In the genomic region with DNA sequence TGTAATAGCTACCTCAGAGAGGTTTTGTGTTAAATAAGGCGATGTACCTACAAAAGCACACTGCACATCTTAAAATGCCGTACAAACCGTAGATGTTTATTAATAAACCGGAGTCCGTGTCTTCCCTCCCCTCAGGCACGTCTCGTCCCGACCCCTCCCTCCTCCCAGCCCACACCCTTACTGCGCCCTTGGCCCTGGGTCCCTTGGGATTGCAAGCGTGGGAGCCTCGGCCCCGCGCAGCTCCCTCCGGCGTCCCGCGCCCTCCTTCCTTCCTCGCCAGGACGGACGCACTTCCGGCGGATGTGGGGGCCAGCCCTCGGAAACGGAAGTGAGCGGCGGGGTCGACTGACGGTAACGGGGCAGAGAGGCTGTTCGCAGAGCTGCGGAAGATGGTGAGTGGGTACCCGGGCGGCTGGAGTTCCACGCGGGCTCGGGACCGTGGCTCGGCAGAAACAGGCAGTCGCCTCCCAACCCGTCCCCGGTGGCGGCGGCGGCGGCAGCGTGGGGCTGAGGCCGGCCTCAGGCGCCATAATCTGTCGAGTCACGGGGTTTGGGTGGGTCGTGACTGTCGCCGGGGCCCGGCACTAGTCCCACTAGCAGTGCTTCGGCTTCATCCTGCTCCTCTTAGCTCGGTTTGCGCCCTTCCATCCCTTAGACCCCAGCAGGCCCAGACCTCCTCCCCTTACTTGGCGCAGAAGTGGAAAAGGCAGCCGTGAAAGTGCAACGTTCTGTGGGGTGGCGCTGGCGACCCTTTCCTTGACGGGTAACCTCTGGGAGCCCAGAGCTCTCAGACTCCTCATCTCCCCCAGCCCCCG, we compare ENCODE assay signal across 8 cellular contexts. TPM values are rescaled to one million over a fixed set of nuclear protein-coding genes. Genes with fewer than 3 reads are reported as not detected.
DNase-seq lines count a peak whose midpoint lies in the region; ATAC-seq and TF ChIP-seq lines count a peak whose summit lies in the region.

TSS of gene POMP (plus strand) at position 335 of the 815 bp plus-strand sequence. CDS start at position 390, 55 bp downstream.

- H2AK5ac ChIP-seq in mesendoderm (ENCODE audit: low read length): no peak within 1 kb of the TSS

- peak within 1 kb of the TSS; percentile 10 for H2BK5ac ChIP-seq in mesendoderm (ENCODE audit: low read length)

- H3K36me3 Mint-ChIP-seq in endodermal cell (ENCODE audit: low read depth): peaks cover 20% of the 10 kb centered on the region

- peaks cover 42% of the 10 kb centered on the region for H3K79me2 ChIP-seq in mesendoderm (ENCODE audit: control insufficient read depth, insufficient read depth, low read length)

- ATAC-seq in GM19463 (IDR thresholded peaks at IDR 0.05; ENCODE audit: unreplicated experiment): peak; percentile 89

- WGBS in endodermal cell (ENCODE audit: insufficient coverage in 1 of 2, insufficient read length in 1 of 2), 2 experiments: 0% methylated on average over 15 to 64 of the region's 64 CpGs
- no CpG with 5 or more reads among the region's 64 CpGs for WGBS in mesendoderm (ENCODE audit: extremely low coverage, insufficient coverage, low lambda C conversion rate)

- H3K4me2 ChIP-seq in mesendoderm (ENCODE audit: low read length): peak within 1 kb of the TSS; percentile 65

- H3K56ac ChIP-seq in mesendoderm (ENCODE audit: low read length): peak within 1 kb of the TSS; percentile 87

- peak; percentile 93 for DNase-seq in COLO829 (ENCODE audit: low spot score)
- peak; percentile 40 for DNase-seq in HPDE6-E6E7 (ENCODE audit: extremely low spot score)
- peak; percentile 51 for DNase-seq in NT2/D1 (ENCODE audit: low read depth, low spot score)
- DNase-seq in activated CD8-positive, alpha-beta memory T cell treated with anti-CD3 and anti-CD28 coated beads, Interleukin-2, amount 50 U/mL, for 1 hour (ENCODE audit: extremely low read depth): peak; percentile 73
- peak; percentile 94 for DNase-seq in endodermal cell
- peak; percentile 91 for DNase-seq in mesendoderm
- peak; percentile 85 for DNase-seq in stimulated activated CD8-positive, alpha-beta memory T cell treated with anti-CD3 and anti-CD28 coated beads, Interleukin-15, amount 100 ng/mL, for 1 hour (ENCODE audit: low read depth)

- H3K23ac ChIP-seq in mesendoderm (ENCODE audit: low read length): no peak within 1 kb of the TSS

- peak within 1 kb of the TSS; percentile 42 for H3K4ac ChIP-seq in mesendoderm (ENCODE audit: low read depth, low read length)

- H3K9me3 ChIP-seq in NT2/D1 (ENCODE audit: insufficient read depth, low read length) (no peaks in the 10 kb centered on the region), endodermal cell (ENCODE audit: control insufficient read depth, low read length) (no peaks in the 10 kb centered on the region)

- H3K27ac Mint-ChIP-seq in endodermal cell: peak within 1 kb of the TSS; percentile 95

- no peaks in the 10 kb centered on the region for H3K27me3 ChIP-seq in NT2/D1 (ENCODE audit: insufficient read depth, insufficient read length)
- no peaks in the 10 kb centered on the region for H3K27me3 ChIP-seq in endodermal cell (ENCODE audit: control insufficient read depth, insufficient read depth, low read length, poor library complexity, severe bottlenecking)
- H3K27me3 ChIP-seq in mesendoderm (ENCODE audit: insufficient read depth, low read length, poor library complexity): no peaks in the 10 kb centered on the region

- H3K27ac ChIP-seq in endodermal cell (ENCODE audit: low read depth, low read length): peak within 1 kb of the TSS; percentile 28
- H3K27ac ChIP-seq in mesendoderm (ENCODE audit: low read depth, low read length): peak within 1 kb of the TSS; percentile 30

- H4K8ac ChIP-seq in mesendoderm (ENCODE audit: low read depth, low read length): no peak within 1 kb of the TSS

- H2BK120ac ChIP-seq in mesendoderm (ENCODE audit: low read depth, low read length): no peak within 1 kb of the TSS

- H3K27me3 Mint-ChIP-seq in endodermal cell (ENCODE audit: insufficient read depth): no peaks in the 10 kb centered on the region

- H3K9me3 Mint-ChIP-seq in endodermal cell: no peaks in the 10 kb centered on the region

- H3K4me1 Mint-ChIP-seq in endodermal cell: peaks cover 25% of the 10 kb centered on the region

- peak within 1 kb of the TSS; percentile 95 for H3K4me3 Mint-ChIP-seq in endodermal cell

- peaks cover 11% of the 10 kb centered on the region for H3K79me1 ChIP-seq in mesendoderm (ENCODE audit: low read length)

- H3K9ac ChIP-seq in NT2/D1 (ENCODE audit: insufficient read length, low read depth) (peak within 1 kb of the TSS; percentile 92), endodermal cell (ENCODE audit: extremely low read depth, low read length, poor library complexity, severe bottlenecking) (peak within 1 kb of the TSS; percentile 78), mesendoderm (ENCODE audit: low read length) (peak within 1 kb of the TSS; percentile 87)

- no peak within 1 kb of the TSS for H4K5ac ChIP-seq in mesendoderm (ENCODE audit: low read length)

- no peak for TF ChIP-seq CTCF in endodermal cell (conservative IDR thresholded peaks at IDR 0.05)

- H3K4me3 ChIP-seq in NT2/D1 (ENCODE audit: insufficient read length, low read depth) (peak within 1 kb of the TSS; percentile 96), endodermal cell (ENCODE audit: low read length) (peak within 1 kb of the TSS; percentile 93), mesendoderm (ENCODE audit: low read length) (peak within 1 kb of the TSS; percentile 67)

- no peak within 1 kb of the TSS for H2BK15ac ChIP-seq in mesendoderm (replicated peaks; ENCODE audit: low read depth)

- H3K18ac ChIP-seq in mesendoderm (ENCODE audit: low read length): peak within 1 kb of the TSS; percentile 88

- H3K4me1 ChIP-seq in NT2/D1 (ENCODE audit: insufficient read depth, insufficient read length): no peaks in the 10 kb centered on the region
- H3K4me1 ChIP-seq in endodermal cell (ENCODE audit: control insufficient read depth, insufficient read depth, low read length): peaks cover 5% of the 10 kb centered on the region
- peaks cover 1% of the 10 kb centered on the region for H3K4me1 ChIP-seq in mesendoderm (ENCODE audit: control insufficient read depth, low read depth, low read length)

- H3K36me3 ChIP-seq in NT2/D1 (ENCODE audit: insufficient read depth, insufficient read length, low read length) (peaks cover 43% of the 10 kb centered on the region), endodermal cell (ENCODE audit: control insufficient read depth, insufficient read depth, low read length) (peaks cover 36% of the 10 kb centered on the region), mesendoderm (ENCODE audit: control insufficient read depth, insufficient read depth, low read length) (no peaks in the 10 kb centered on the region)

RNA-seq across cellular contexts. Expression of gene POMP, which starts in this region (rescaled TPM):
- total RNA-seq in endodermal cell: 10 to 100 TPM; 88.8 to 95.4 TPM
- polyA plus RNA-seq in endodermal cell (2013, experiment 1 of 2): 95.9 TPM
- 94.3 TPM for polyA plus RNA-seq in endodermal cell (2013, experiment 2 of 2)
- 161 TPM for polyA plus RNA-seq in mesendoderm (2013, experiment 1 of 2)
- 158 TPM for polyA plus RNA-seq in mesendoderm (2013, experiment 2 of 2)

Comparison
In these comparisons a context has a peak if more than half of its experiments do, and no peak if none do; other contexts are left out.
1. Peak in every context shown above with its lines: DNase-seq, ATAC-seq, H3K4me3 ChIP-seq and H3K27ac ChIP-seq.
2. DNase-seq: peak in every context shown above with its lines; median percentile 94 in endodermal cell; 93 in COLO829; 91 in mesendoderm; 85 in stimulated activated CD8-positive, alpha-beta memory T cell treated with anti-CD3 and anti-CD28 coated beads, Interleukin-15, amount 100 ng/mL, for 1 hour; 73 in activated CD8-positive, alpha-beta memory T cell treated with anti-CD3 and anti-CD28 coated beads, Interleukin-2, amount 50 U/mL, for 1 hour; 51 in NT2/D1; 40 in HPDE6-E6E7.